Comparison of ENCODE assay signal across 31 cellular contexts in genomic region chr9:38396371-38396671, GRCh38. TPM values are rescaled to one million over a fixed set of nuclear protein-coding genes. Genes with fewer than 3 reads are reported as not detected.
"Had no signal": no experiment of that assay in that cellular context is flagged by ENCODE, and none has a peak within 500 bp of the region (broad histone marks: within the 10 kb centered on the region; RNA-seq: fewer than 3 reads in every experiment).

No MANE protein-coding gene starts in this region.

- H3K9ac ChIP-seq: neural progenitor cell had no signal

- H3K4me2 ChIP-seq: neural progenitor cell had no signal

- H2AFZ ChIP-seq: neural progenitor cell had no signal

- H3K27me3 ChIP-seq: colonic mucosa, gastrocnemius medialis, heart left ventricle, left lung, vagina had no signal

- H3K9me3 ChIP-seq: colonic mucosa, gastrocnemius medialis, heart left ventricle, left lung, mucosa of descending colon, prostate gland, vagina had no signal

- H3K27ac Mint-ChIP-seq: mesothelial cell of epicardium; natural killer cell treated with Interleukin-12 subunit alpha and Interleukin-12 subunit beta and Interleukin-15 and Interleukin-18, amount 100 ng/mL, for 72 hours; neural progenitor cell; stimulated activated naive B cell treated with anti-CD40 and anti-IgM and Interleukin-4, amounts not matched to agents 10 μg/mL and 1 μg/mL and 100 μg/mL, for 72 hours; stimulated activated naive CD8-positive, alpha-beta T cell treated with anti-CD3 and anti-CD28 coated beads, Interleukin-15, Interleukin-2, amounts not matched to agents 100 ng/mL and 50 ng/mL, for 24 hours had no signal

- H3K4me3 ChIP-seq: colonic mucosa, gastrocnemius medialis, heart left ventricle, left lung, mucosa of descending colon, neural progenitor cell, prostate gland, vagina had no signal

- H3K4me3 Mint-ChIP-seq: effector memory CD8-positive, alpha-beta T cell; mesothelial cell of epicardium; natural killer cell treated with Interleukin-12 subunit alpha and Interleukin-12 subunit beta and Interleukin-15 and Interleukin-18, amount 100 ng/mL, for 72 hours; stimulated activated naive B cell treated with anti-CD40 and anti-IgM and Interleukin-4, amounts not matched to agents 10 μg/mL and 1 μg/mL and 100 μg/mL, for 72 hours; stimulated activated naive CD8-positive, alpha-beta T cell treated with anti-CD3 and anti-CD28 coated beads, Interleukin-15, Interleukin-2, amounts not matched to agents 100 ng/mL and 50 ng/mL, for 24 hours had no signal

- H3K27me3 Mint-ChIP-seq: stimulated activated naive CD8-positive, alpha-beta T cell treated with anti-CD3 and anti-CD28 coated beads, Interleukin-15, Interleukin-2, amounts not matched to agents 100 ng/mL and 50 ng/mL, for 24 hours had no signal

- H3K9me3 Mint-ChIP-seq: effector memory CD8-positive, alpha-beta T cell; mesothelial cell of epicardium; natural killer cell treated with Interleukin-12 subunit alpha and Interleukin-12 subunit beta and Interleukin-15 and Interleukin-18, amount 100 ng/mL, for 72 hours; neural progenitor cell; stimulated activated naive B cell treated with anti-CD40 and anti-IgM and Interleukin-4, amounts not matched to agents 10 μg/mL and 1 μg/mL and 100 μg/mL, for 72 hours had no signal

- DNase-seq: central memory CD4-positive, alpha-beta T cell; colonic mucosa; dermis blood vessel endothelial cell; effector memory CD8-positive, alpha-beta T cell; foreskin fibroblast; gastrocnemius medialis; heart left ventricle; hippocampal formation; left cardiac atrium; left lung; mesenchymal stem cell; mucosa of descending colon; naive B cell; nucleus accumbens; small intestine; stimulated activated CD4-positive, alpha-beta T cell treated with anti-CD3 and anti-CD28 coated beads, Interleukin-12 subunit alpha, Interleukin-12 subunit beta, amount 100 ng/mL, for 4 hours; stimulated activated CD4-positive, alpha-beta T cell treated with anti-CD3 and anti-CD28 coated beads, Interleukin-1b, Interleukin-23, amount 100 ng/mL, for 48 hours; stimulated activated CD4-positive, alpha-beta T cell treated with anti-CD3 and anti-CD28 coated beads, Interleukin-4, amount 100 ng/mL, for 4 hours; stimulated activated naive B cell treated with anti-CD40 and anti-IgM and Interleukin-4, amounts not matched to agents 10 μg/mL and 1 μg/mL and 100 μg/mL, for 72 hours; trophoblast cell had no signal

- H3K27ac ChIP-seq: colonic mucosa, gastrocnemius medialis, left lung, neural progenitor cell, prostate gland, vagina had no signal

- H3K36me3 ChIP-seq: colonic mucosa, neural progenitor cell, prostate gland had no signal

- FAIRE-seq: endometrium, islet of Langerhans, small intestine had no signal

- ATAC-seq: effector memory CD8-positive, alpha-beta T cell; gastrocnemius medialis; heart left ventricle; left cardiac atrium; left lung; mucosa of descending colon; natural killer cell treated with Interleukin-12 subunit alpha and Interleukin-12 subunit beta and Interleukin-15 and Interleukin-18, amount 100 ng/mL, for 72 hours; right cardiac atrium; stimulated activated naive B cell treated with anti-CD40 and anti-IgM and Interleukin-4, amounts not matched to agents 10 μg/mL and 1 μg/mL and 100 μg/mL, for 72 hours had no signal

RNA-seq across cellular contexts. Expression of gene IGFBPL1, which starts 27.9 kb away (rescaled TPM):
- total RNA-seq: gastrocnemius medialis; lower leg skin; natural killer cell treated with Interleukin-12 subunit alpha and Interleukin-12 subunit beta and Interleukin-15 and Interleukin-18, amount 100 ng/mL, for 72 hours; ureter; vagina had no signal
- polyA plus RNA-seq: heart left ventricle had no signal
